In genomic region chr6:73719041-73719440, GRCh38 we compare ENCODE assay signal across 21 cellular contexts. TPM values are rescaled to one million over a fixed set of nuclear protein-coding genes. Genes with fewer than 3 reads are reported as not detected.
DNase-seq lines count a peak whose midpoint lies in the region; ATAC-seq and TF ChIP-seq lines count a peak whose summit lies in the region.
"Had no signal": no experiment of that assay in that cellular context is flagged by ENCODE, and none has a peak within 500 bp of the region (broad histone marks: within the 10 kb centered on the region; RNA-seq: fewer than 3 reads in every experiment).

No MANE protein-coding gene starts in this region.

- no TSS peak for BruUV-seq in MCF 10A (replicated peaks; lab: Mats Ljungman, UMichigan)

- POLR2A ChIA-PET in MCF 10A (lab: Yijun Ruan, JAX) (interaction anchor here (0.6 to 1.0 kb wide), 3 partner anchors 13 to 38 kb away, joined by 3 read pairs; no protein-coding TSS in a partner anchor), WTC11 (lab: Charles Lee) (no interaction called here)

- no peak overlapping the region for H3K4me3 Mint-ChIP-seq in MCF 10A (ENCODE audit: unreplicated experiment)
- no peak overlapping the region for H3K4me3 Mint-ChIP-seq in WTC11
- H3K4me3 Mint-ChIP-seq in stimulated activated effector memory CD8-positive, alpha-beta T cell treated with anti-CD3 and anti-CD28 coated beads, Interleukin-12 subunit alpha, Interleukin-12 subunit beta, amount 100 ng/mL, for 72 hours: no peak overlapping the region
- H3K4me3 Mint-ChIP-seq: CD14-positive monocyte; CD4-positive, alpha-beta memory T cell; CD4-positive, CD25-positive, alpha-beta regulatory T cell; CD8-positive, alpha-beta memory T cell had no signal

- H3K27ac Mint-ChIP-seq in MCF 10A (ENCODE audit: low read depth, unreplicated experiment) (peak overlapping the region; percentile 42), WTC11 (no peak overlapping the region)
- no peak overlapping the region for H3K27ac Mint-ChIP-seq in stimulated activated effector memory CD8-positive, alpha-beta T cell treated with anti-CD3 and anti-CD28 coated beads, Interleukin-12 subunit alpha, Interleukin-12 subunit beta, amount 100 ng/mL, for 72 hours
- H3K27ac Mint-ChIP-seq: CD14-positive monocyte; CD4-positive, alpha-beta memory T cell; CD4-positive, CD25-positive, alpha-beta regulatory T cell; CD8-positive, alpha-beta memory T cell had no signal

- no peaks in the 10 kb centered on the region for H3K27me3 ChIP-seq in breast epithelium
- H3K27me3 ChIP-seq: BE2C, BLaER1 had no signal

- peaks cover 43% of the 10 kb centered on the region for H3K4me1 Mint-ChIP-seq in MCF 10A (ENCODE audit: insufficient read depth, unreplicated experiment)
- peaks cover 5% of the 10 kb centered on the region for H3K4me1 Mint-ChIP-seq in WTC11
- peaks cover 14% of the 10 kb centered on the region for H3K4me1 Mint-ChIP-seq in stimulated activated effector memory CD8-positive, alpha-beta T cell treated with anti-CD3 and anti-CD28 coated beads, Interleukin-12 subunit alpha, Interleukin-12 subunit beta, amount 100 ng/mL, for 72 hours
- H3K4me1 Mint-ChIP-seq: CD8-positive, alpha-beta memory T cell had no signal

- TF ChIP-seq CTCF in MCF 10A (IDR thresholded peaks at IDR 0.05; ENCODE audit: unreplicated experiment) (no peak), breast epithelium (IDR thresholded peaks at IDR 0.05) (no peak), WTC11 (IDR thresholded peaks at IDR 0.05) (no peak)

- no peaks in the 10 kb centered on the region for H3K27me3 Mint-ChIP-seq in MCF 10A (ENCODE audit: insufficient read depth, unreplicated experiment)
- no peaks in the 10 kb centered on the region for H3K27me3 Mint-ChIP-seq in WTC11 (ENCODE audit: low read depth)
- H3K27me3 Mint-ChIP-seq: CD4-positive, CD25-positive, alpha-beta regulatory T cell had no signal

- no peaks in the 10 kb centered on the region for H3K36me3 ChIP-seq in breast epithelium
- H3K36me3 ChIP-seq: BE2C, BLaER1 had no signal

- H3K9me3 ChIP-seq in breast epithelium: no peaks in the 10 kb centered on the region
- H3K9me3 ChIP-seq: BE2C, BLaER1, Caco-2 had no signal

- no peaks in the 10 kb centered on the region for H3K4me1 ChIP-seq in breast epithelium
- H3K4me1 ChIP-seq: BE2C had no signal

- no peak overlapping the region for H3K4me3 ChIP-seq in breast epithelium
- H3K4me3 ChIP-seq: BLaER1 had no signal

- TF ChIP-seq POLR2A in breast epithelium (IDR thresholded peaks at IDR 0.05): no peak

- H3K9me3 Mint-ChIP-seq in MCF 10A (ENCODE audit: unreplicated experiment) (peaks cover 5% of the 10 kb centered on the region), WTC11 (no peaks in the 10 kb centered on the region)
- no peaks in the 10 kb centered on the region for H3K9me3 Mint-ChIP-seq in stimulated activated effector memory CD8-positive, alpha-beta T cell treated with anti-CD3 and anti-CD28 coated beads, Interleukin-12 subunit alpha, Interleukin-12 subunit beta, amount 100 ng/mL, for 72 hours
- H3K9me3 Mint-ChIP-seq: CD14-positive monocyte; CD4-positive, alpha-beta memory T cell; CD8-positive, alpha-beta memory T cell had no signal

- no peak for DNase-seq in MCF 10A (ENCODE audit: unreplicated experiment)
- DNase-seq in breast epithelium (ENCODE audit: low spot score in 2 of 2): no peak
- no peak for DNase-seq in WTC11 (ENCODE audit: low spot score)
- no peak for DNase-seq in stimulated activated effector memory CD8-positive, alpha-beta T cell treated with anti-CD3 and anti-CD28 coated beads, Interleukin-12 subunit alpha, Interleukin-12 subunit beta, amount 100 ng/mL, for 72 hours (ENCODE audit: low spot score in 2 of 2)
- DNase-seq in ecto neural progenitor cell (ENCODE audit: low spot score): no peak
- no peak for DNase-seq in COLO829 (ENCODE audit: low spot score)
- DNase-seq in NCI-H345 (lab: John Stamatoyannopoulos, UW): no peak
- DNase-seq: 8988T; ACHN; BE2C; C1 segment of cervical spinal cord; Caco-2; Calu3; CD4-positive, alpha-beta memory T cell; CD4-positive, CD25-positive, alpha-beta regulatory T cell; CD8-positive, alpha-beta memory T cell; DMS79 treated with DMSO at 0.1 percent for 48 hours; GF-D8 had no signal

- CTCF ChIA-PET in MCF 10A (lab: Yijun Ruan, JAX) (interaction anchor here (0.5 to 2.0 kb wide), 3 partner anchors 12 to 19 kb away, joined by 3 to 11 read pairs (median 4); no protein-coding TSS in a partner anchor), WTC11 (lab: Charles Lee) (interaction anchor here (1.1 kb wide), 2 partner anchors 14 to 1490 kb away, joined by 4 read pairs; no protein-coding TSS in a partner anchor)

- H3K27ac ChIP-seq in breast epithelium: no peak overlapping the region
- H3K27ac ChIP-seq: BLaER1 had no signal

- intact Hi-C loops in MCF 10A (cut with micrococcal nuclease): no loop called here
- intact Hi-C loops in breast epithelium (cut with DNase I; ENCODE audit: low total_unique reads): no loop called here

- H3K36me3 Mint-ChIP-seq in MCF 10A (ENCODE audit: insufficient read depth, unreplicated experiment) (peaks cover 44% of the 10 kb centered on the region), WTC11 (no peaks in the 10 kb centered on the region)
- no peaks in the 10 kb centered on the region for H3K36me3 Mint-ChIP-seq in stimulated activated effector memory CD8-positive, alpha-beta T cell treated with anti-CD3 and anti-CD28 coated beads, Interleukin-12 subunit alpha, Interleukin-12 subunit beta, amount 100 ng/mL, for 72 hours
- H3K36me3 Mint-ChIP-seq: CD4-positive, alpha-beta memory T cell; CD4-positive, CD25-positive, alpha-beta regulatory T cell; CD8-positive, alpha-beta memory T cell had no signal

- ATAC-seq in GM19351 (IDR thresholded peaks at IDR 0.05; ENCODE audit: unreplicated experiment) (peak; percentile 32), WTC11 (no peak)
- ATAC-seq in stimulated activated effector memory CD8-positive, alpha-beta T cell treated with anti-CD3 and anti-CD28 coated beads, Interleukin-12 subunit alpha, Interleukin-12 subunit beta, amount 100 ng/mL, for 72 hours: peak; percentile 69

TF ChIP-seq in WTC11, 78 proteins besides CTCF, POLR2A, EP300 and RAD21:
- 0 out of 2 replicates have a peak, but pooled peaks have one; percentile 30 for TF ChIP-seq HMGA2 (CRISPR knock-in tag; IDR thresholded peaks at IDR 0.05)
- no peak for TF ChIP-seq TEAD1 (CRISPR knock-in tag; IDR thresholded peaks at IDR 0.05)

RNA-seq across cellular contexts. Expression of gene CD109, which starts 23.0 kb away (rescaled TPM):
- total RNA-seq in MCF 10A (2022): 91.0 and 94.5 TPM in 2 replicates
- 10 to 100 TPM; 10.2 to 16.8 (median 13.3) TPM for total RNA-seq in breast epithelium
- total RNA-seq in WTC11 (2021): 3.5 to 4.5 TPM (median 4.0 TPM) in 3 replicates
